23 cellular contexts compared by ENCODE assay signal in the genomic region with DNA sequence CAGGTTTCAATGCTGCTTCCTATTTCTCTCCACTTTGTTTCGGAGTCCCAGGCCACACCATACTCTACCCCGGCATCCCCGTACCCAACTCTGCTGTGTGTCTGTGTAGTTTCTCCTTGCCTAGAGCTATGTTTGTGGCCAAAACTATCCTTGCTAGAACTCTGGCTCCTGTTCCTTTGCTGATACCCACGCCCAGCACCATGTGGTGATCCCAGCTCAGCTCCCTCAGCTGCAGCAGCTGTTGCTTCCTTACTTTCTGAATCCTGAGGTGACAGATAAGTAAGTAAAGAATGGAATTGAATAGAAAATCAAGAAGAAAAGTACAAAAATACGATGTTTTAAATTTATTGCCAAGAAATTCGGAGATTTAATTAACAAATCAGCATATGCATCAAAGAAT.
"Had no signal": no experiment of that assay in that cellular context is flagged by ENCODE, and none has a peak within 500 bp of the region (broad histone marks: within the 10 kb centered on the region; RNA-seq: fewer than 3 reads in every experiment).

No MANE protein-coding gene starts in this region.

- H3K4me1 ChIP-seq: esophagus squamous epithelium, gastrocnemius medialis, left lung, lower lobe of right lung had no signal

- H3K9me3 ChIP-seq: esophagus squamous epithelium, gastrocnemius medialis, heart right ventricle, left lung, lower lobe of right lung, mucosa of descending colon had no signal

- H3K36me3 ChIP-seq: esophagus squamous epithelium, gastrocnemius medialis, heart right ventricle, left lung, lower lobe of right lung had no signal

- FAIRE-seq: colon, endometrium, islet of Langerhans, keratinocyte had no signal

- H3K27ac ChIP-seq: epithelial cell of prostate, esophagus squamous epithelium, gastrocnemius medialis, heart right ventricle, left lung, lower lobe of right lung had no signal

- DNase-seq: cortex of kidney; effector CD8-positive, alpha-beta T cell; effector memory CD8-positive, alpha-beta T cell; endodermal cell; erythroblast; esophagus squamous epithelium; foreskin fibroblast; foreskin melanocyte; gastrocnemius medialis; glutamatergic neuron; heart right ventricle; hippocampal formation; left cardiac atrium; left lung; left ventricle myocardium superior; lower lobe of right lung; mesenchymal stem cell; mucosa of descending colon had no signal

- H3K4me3 ChIP-seq: esophagus squamous epithelium, gastrocnemius medialis, heart right ventricle, left lung, lower lobe of right lung, mucosa of descending colon had no signal

- H3K27me3 ChIP-seq: esophagus squamous epithelium, heart right ventricle, left lung had no signal
